9 cellular contexts compared by ENCODE assay signal in the genomic region with DNA sequence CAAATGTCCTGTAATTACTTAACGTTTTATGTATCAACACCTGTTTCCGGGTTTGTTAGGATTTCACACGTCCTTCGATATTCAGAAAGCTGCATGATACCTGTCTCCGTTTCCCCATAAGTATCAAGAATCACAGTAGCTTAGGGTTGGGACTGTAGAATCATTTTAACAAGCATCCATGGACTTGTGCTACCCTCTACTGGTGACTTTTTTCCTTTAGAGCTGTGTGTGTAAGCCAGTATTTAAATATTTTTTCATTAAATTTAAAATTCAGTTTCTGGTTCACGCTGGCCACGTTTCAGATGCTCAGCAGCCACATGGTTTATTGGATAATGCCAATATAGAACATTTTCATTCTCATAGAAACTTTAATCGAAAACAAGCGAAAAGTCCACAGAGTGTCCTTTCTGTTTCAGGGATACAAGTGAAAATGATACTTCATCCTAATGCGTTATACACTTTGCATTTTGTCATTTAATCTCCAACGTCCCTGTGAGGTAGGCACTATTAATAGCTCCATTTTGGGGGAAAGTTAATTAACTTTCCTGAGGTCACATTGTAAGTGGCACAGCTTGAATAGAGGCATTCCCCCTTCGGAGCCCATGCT.
DNase-seq lines count a peak whose midpoint lies in the region; ATAC-seq and TF ChIP-seq lines count a peak whose summit lies in the region.
"Had no signal": no experiment of that assay in that cellular context is flagged by ENCODE, and none has a peak within 500 bp of the region (broad histone marks: within the 10 kb centered on the region; RNA-seq: fewer than 3 reads in every experiment).

No MANE protein-coding gene starts in this region.

- H3K4me3 Mint-ChIP-seq in naive B cell = no peak overlapping the region
- H3K4me3 Mint-ChIP-seq: T-helper 1 cell treated with Interleukin-12 subunit alpha and Interleukin-12 subunit beta and Interleukin-4 antibody, amounts not matched to agents 30 μg/mL and 1 μg/mL, for 36 hours had no signal

- TF ChIP-seq POLR2A in esophagus muscularis mucosa (IDR thresholded peaks at IDR 0.05; ENCODE audit: low read depth) = no peak

- H4K20me1 ChIP-seq in BLaER1 treated with 17β-estradiol and CSF1 and Interleukin-3, amounts not matched to agents 10 nM and 100 nM = no peaks in the 10 kb centered on the region

- peak overlapping the region in 4 of 11 experiments; percentile 30 to 48 (median 35); a peak in 5 of 22 replicates for H3K9ac ChIP-seq in BLaER1 treated with 17β-estradiol and CSF1 and Interleukin-3, amounts not matched to agents 10 nM and 100 nM

- 43% methylated on average over 12 of the region's 12 CpGs for WGBS in esophagus muscularis mucosa

- H3K36me3 Mint-ChIP-seq in naive B cell = no peaks in the 10 kb centered on the region

- DNase-seq in NCI-H1436 treated with DMSO at 0.1 percent for 48 hours (lab: John Stamatoyannopoulos, UW) (peak; percentile 23), SKM-1 treated with dmso at 0.1 percent for 144 hours (lab: John Stamatoyannopoulos, UW; ENCODE audit: unreplicated experiment) (peak; percentile 59), esophagus muscularis mucosa (ENCODE audit: extremely low spot score) (no peak), naive B cell (peak; percentile 63)

- peaks cover 2 to 3% (median 3%) of the 10 kb centered on the region in 3 donors for H3K4me1 Mint-ChIP-seq in naive B cell

- H3K36me3 ChIP-seq in BLaER1 treated with 17β-estradiol and CSF1 and Interleukin-3, amounts not matched to agents 10 nM and 100 nM = peaks cover 11 to 35% (median 28%) of the 10 kb centered on the region in 11 experiments; a peak in 19 of 22 replicates
- peaks cover 0 to 26% (median 5%) of the 10 kb centered on the region in 4 donors for H3K36me3 ChIP-seq in esophagus muscularis mucosa

- TF ChIP-seq EP300 in esophagus muscularis mucosa (IDR thresholded peaks at IDR 0.05) = no peak

- H3K4me2 ChIP-seq in BLaER1 treated with 17β-estradiol and CSF1 and Interleukin-3, amounts not matched to agents 10 nM and 100 nM = peak overlapping the region in 9 of 11 experiments; percentile 22 to 83 (median 73); a peak in 18 of 22 replicates

- H3K9me3 ChIP-seq in BLaER1 treated with 17β-estradiol and CSF1 and Interleukin-3, amounts not matched to agents 10 nM and 100 nM (replicated peaks in 1 of 11) = peaks cover 0 to 27% (median 19%) of the 10 kb centered on the region in 11 experiments; a peak in 19 of 22 replicates
- no peaks in the 10 kb centered on the region for H3K9me3 ChIP-seq in esophagus muscularis mucosa

- H3K4me1 ChIP-seq in BLaER1 treated with 17β-estradiol and CSF1 and Interleukin-3, amounts not matched to agents 10 nM and 100 nM = peaks cover 32 to 48% (median 38%) of the 10 kb centered on the region in 10 experiments
- H3K4me1 ChIP-seq in esophagus muscularis mucosa = no peaks in the 10 kb centered on the region

- no peak overlapping the region for H3K27ac Mint-ChIP-seq in naive B cell
- H3K27ac Mint-ChIP-seq: T-helper 1 cell treated with Interleukin-12 subunit alpha and Interleukin-12 subunit beta and Interleukin-4 antibody, amounts not matched to agents 30 μg/mL and 1 μg/mL, for 36 hours had no signal

- intact Hi-C loops in esophagus muscularis mucosa (cut with DNase I) = loop anchor here (2.0 to 10.0 kb wide), 3 partner anchors 137 to 424 kb away; partner anchors contain the start of gene CECR2

- no peaks in the 10 kb centered on the region for H3K9me3 Mint-ChIP-seq in naive B cell
- H3K9me3 Mint-ChIP-seq: T-helper 1 cell treated with Interleukin-12 subunit alpha and Interleukin-12 subunit beta and Interleukin-4 antibody, amounts not matched to agents 30 μg/mL and 1 μg/mL, for 36 hours had no signal

- TF ChIP-seq CTCF in GM12872 (IDR thresholded peaks at IDR 0.05; ENCODE audit: insufficient read depth, low read depth, low read length) (peak; percentile 62), esophagus muscularis mucosa (IDR thresholded peaks at IDR 0.05) (peak; percentile 60 to 65 (median 61))

- no peaks in the 10 kb centered on the region for H3K27me3 ChIP-seq in BLaER1 treated with 17β-estradiol and CSF1 and Interleukin-3, amounts not matched to agents 10 nM and 100 nM
- H3K27me3 ChIP-seq in esophagus muscularis mucosa = no peaks in the 10 kb centered on the region

- H3K27ac ChIP-seq in BLaER1 treated with 17β-estradiol and CSF1 and Interleukin-3, amounts not matched to agents 10 nM and 100 nM = peak overlapping the region in 6 of 11 experiments; percentile 48 to 97 (median 94); a peak in 9 of 22 replicates
- no peak overlapping the region for H3K27ac ChIP-seq in esophagus muscularis mucosa (replicated peaks in 1 of 4)

- ATAC-seq in naive B cell (ENCODE audit: low read depth in 2 of 2) = peak; percentile 80 to 90
- no peak for ATAC-seq in HG02938 (IDR thresholded peaks at IDR 0.05; ENCODE audit: unreplicated experiment)
- no peak for ATAC-seq in HG03139 (IDR thresholded peaks at IDR 0.05; ENCODE audit: unreplicated experiment)

- no peaks in the 10 kb centered on the region for H3K27me3 Mint-ChIP-seq in naive B cell

- H3K4me3 ChIP-seq in BLaER1 treated with 17β-estradiol and CSF1 and Interleukin-3, amounts not matched to agents 10 nM and 100 nM = no peak overlapping the region
- H3K4me3 ChIP-seq in esophagus muscularis mucosa = no peak overlapping the region

Comparison
In these comparisons a context has a peak if more than half of its experiments do, and no peak if none do; other contexts are left out.
1. H3K27ac ChIP-seq: peak in BLaER1 treated with 17β-estradiol and CSF1 and Interleukin-3, amounts not matched to agents 10 nM and 100 nM (6 of 11); none in esophagus muscularis mucosa (0 of 4).
2. ATAC-seq: peak in naive B cell (2 of 2); none in HG02938 (single experiment) and HG03139 (single experiment).